Comparison of ENCODE assay signal across 1 cellular context in the genomic region with DNA sequence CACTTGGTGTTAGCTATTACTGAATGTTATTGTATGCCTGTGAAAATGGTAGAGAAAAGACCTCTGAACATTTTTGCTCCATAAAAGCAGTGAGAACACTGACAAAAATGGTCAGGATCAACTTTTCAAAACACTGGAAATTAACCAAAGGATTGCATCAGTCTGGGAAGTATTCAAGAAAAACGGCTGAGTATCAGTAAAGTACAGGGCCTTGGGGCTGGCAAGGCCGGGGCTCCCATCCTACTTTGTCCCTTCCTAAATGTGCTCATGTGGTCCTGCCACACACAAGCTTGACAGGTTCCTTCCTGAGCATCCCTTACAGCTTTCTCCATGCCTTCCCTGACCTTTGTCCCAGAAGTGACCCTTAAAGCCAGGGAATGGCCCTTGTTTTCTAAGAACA.
TF ChIP-seq lines count a peak whose summit lies in the region.

No MANE protein-coding gene starts in this region.

TF ChIP-seq in GM23338, 12 proteins besides CTCF, POLR2A, EP300 and RAD21:
- TF ChIP-seq, protein P1, sequence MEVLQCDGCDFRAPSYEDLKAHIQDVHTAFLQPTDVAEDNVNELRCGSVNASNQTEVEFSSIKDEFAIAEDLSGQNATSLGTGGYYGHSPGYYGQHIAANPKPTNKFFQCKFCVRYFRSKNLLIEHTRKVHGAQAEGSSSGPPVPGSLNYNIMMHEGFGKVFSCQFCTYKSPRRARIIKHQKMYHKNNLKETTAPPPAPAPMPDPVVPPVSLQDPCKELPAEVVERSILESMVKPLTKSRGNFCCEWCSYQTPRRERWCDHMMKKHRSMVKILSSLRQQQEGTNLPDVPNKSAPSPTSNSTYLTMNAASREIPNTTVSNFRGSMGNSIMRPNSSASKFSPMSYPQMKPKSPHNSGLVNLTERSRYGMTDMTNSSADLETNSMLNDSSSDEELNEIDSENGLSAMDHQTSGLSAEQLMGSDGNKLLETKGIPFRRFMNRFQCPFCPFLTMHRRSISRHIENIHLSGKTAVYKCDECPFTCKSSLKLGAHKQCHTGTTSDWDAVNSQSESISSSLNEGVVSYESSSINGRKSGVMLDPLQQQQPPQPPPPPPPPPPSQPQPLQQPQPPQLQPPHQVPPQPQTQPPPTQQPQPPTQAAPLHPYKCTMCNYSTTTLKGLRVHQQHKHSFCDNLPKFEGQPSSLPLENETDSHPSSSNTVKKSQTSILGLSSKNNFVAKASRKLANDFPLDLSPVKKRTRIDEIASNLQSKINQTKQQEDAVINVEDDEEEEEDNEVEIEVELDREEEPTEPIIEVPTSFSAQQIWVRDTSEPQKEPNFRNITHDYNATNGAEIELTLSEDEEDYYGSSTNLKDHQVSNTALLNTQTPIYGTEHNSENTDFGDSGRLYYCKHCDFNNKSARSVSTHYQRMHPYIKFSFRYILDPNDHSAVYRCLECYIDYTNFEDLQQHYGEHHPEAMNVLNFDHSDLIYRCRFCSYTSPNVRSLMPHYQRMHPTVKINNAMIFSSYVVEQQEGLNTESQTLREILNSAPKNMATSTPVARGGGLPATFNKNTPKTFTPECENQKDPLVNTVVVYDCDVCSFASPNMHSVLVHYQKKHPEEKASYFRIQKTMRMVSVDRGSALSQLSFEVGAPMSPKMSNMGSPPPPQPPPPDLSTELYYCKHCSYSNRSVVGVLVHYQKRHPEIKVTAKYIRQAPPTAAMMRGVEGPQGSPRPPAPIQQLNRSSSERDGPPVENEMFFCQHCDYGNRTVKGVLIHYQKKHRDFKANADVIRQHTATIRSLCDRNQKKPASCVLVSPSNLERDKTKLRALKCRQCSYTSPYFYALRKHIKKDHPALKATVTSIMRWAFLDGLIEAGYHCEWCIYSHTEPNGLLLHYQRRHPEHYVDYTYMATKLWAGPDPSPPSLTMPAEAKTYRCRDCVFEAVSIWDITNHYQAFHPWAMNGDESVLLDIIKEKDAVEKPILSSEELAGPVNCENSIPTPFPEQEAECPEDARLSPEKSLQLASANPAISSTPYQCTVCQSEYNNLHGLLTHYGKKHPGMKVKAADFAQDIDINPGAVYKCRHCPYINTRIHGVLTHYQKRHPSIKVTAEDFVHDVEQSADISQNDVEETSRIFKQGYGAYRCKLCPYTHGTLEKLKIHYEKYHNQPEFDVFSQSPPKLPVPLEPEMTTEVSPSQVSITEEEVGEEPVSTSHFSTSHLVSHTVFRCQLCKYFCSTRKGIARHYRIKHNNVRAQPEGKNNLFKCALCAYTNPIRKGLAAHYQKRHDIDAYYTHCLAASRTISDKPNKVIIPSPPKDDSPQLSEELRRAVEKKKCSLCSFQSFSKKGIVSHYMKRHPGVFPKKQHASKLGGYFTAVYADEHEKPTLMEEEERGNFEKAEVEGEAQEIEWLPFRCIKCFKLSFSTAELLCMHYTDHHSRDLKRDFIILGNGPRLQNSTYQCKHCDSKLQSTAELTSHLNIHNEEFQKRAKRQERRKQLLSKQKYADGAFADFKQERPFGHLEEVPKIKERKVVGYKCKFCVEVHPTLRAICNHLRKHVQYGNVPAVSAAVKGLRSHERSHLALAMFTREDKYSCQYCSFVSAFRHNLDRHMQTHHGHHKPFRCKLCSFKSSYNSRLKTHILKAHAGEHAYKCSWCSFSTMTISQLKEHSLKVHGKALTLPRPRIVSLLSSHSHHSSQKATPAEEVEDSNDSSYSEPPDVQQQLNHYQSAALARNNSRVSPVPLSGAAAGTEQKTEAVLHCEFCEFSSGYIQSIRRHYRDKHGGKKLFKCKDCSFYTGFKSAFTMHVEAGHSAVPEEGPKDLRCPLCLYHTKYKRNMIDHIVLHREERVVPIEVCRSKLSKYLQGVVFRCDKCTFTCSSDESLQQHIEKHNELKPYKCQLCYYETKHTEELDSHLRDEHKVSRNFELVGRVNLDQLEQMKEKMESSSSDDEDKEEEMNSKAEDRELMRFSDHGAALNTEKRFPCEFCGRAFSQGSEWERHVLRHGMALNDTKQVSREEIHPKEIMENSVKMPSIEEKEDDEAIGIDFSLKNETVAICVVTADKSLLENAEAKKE (CRISPR knock-in tag; IDR thresholded peaks at IDR 0.05): no peak
- TF ChIP-seq EZH2phosphoT487 (IDR thresholded peaks at IDR 0.05; ENCODE audit: unreplicated experiment) (no peak), STAT1 (IDR thresholded peaks at IDR 0.05; ENCODE audit: unreplicated experiment) (no peak), CREB1 (CRISPR knock-in tag; IDR thresholded peaks at IDR 0.05; ENCODE audit: low read depth) (no peak), ZNF331 (CRISPR knock-in tag; IDR thresholded peaks at IDR 0.05; ENCODE audit: low read depth) (no peak)
